ENCODE assay signal across 1 cellular context in the genomic region with DNA sequence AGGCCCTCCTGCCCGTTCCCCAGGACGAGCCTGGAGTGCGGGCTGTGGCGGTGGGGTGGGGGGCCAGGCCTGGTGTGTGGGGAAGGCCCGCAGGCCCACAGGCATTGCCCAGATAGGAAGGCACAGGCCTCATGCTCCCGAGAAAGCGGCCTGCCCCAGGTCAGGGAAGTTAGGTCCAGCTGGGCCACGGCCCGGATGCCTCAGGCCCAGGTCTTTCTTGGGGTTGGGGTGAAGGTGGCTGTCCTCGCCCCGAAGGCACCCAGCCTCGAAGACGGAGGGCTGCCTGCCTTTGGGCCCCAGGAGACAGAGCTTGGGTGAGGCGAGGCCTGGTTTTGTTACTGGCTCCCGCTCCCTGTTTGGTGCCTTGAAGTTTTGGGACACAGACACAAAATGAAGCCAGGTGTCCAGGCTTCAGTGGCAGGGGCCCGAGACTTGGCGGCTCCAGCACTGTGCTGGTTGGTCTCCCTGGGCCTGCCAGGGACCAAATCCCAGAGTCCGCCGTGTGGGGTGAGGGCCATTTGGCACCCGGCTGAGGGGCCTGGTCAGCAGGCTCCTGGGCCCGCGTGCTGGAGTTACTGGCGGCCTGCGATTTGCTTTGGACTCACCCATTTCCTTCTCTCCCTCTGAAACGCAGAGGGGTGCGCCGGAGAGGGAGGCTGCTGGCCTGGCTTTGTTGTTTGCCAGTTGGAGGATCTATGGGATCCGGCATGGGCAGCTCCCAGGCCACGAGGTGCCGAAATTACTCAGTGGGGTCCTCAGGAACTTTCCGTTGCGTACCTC.
A peak's percentile ranks its signal among the peaks of the same experiment; 100 is the strongest.
TF ChIP-seq lines count a peak whose summit lies in the region.

No MANE protein-coding gene starts in this region.

TF ChIP-seq in H1, 55 proteins besides CTCF, POLR2A, EP300 and RAD21:
- TF ChIP-seq SIN3A (conservative IDR thresholded peaks at IDR 0.05 in 1 of 2, IDR thresholded peaks at IDR 0.05 in 1 of 2; ENCODE audit: low read depth in 1 of 2, low read length in 2 of 2) = 0 out of 4 replicates have a peak, but pooled peaks of 1 of the 2 experiments have one; percentile 17
- no peak for TF ChIP-seq NRF1 (IDR thresholded peaks at IDR 0.05; ENCODE audit: low read depth, low read length)
- TF ChIP-seq, protein P1, sequence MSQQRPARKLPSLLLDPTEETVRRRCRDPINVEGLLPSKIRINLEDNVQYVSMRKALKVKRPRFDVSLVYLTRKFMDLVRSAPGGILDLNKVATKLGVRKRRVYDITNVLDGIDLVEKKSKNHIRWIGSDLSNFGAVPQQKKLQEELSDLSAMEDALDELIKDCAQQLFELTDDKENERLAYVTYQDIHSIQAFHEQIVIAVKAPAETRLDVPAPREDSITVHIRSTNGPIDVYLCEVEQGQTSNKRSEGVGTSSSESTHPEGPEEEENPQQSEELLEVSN (IDR thresholded peaks at IDR 0.05) = peak; percentile 13; the same call in 1 of the 2 replicates
- TF ChIP-seq BACH1 (IDR thresholded peaks at IDR 0.05; ENCODE audit: low read length) = no peak
- no peak for TF ChIP-seq CBX8 (IDR thresholded peaks at IDR 0.05; ENCODE audit: borderline replicate concordance, low read depth, low read length)
- no peak for TF ChIP-seq SIRT6 (IDR thresholded peaks at IDR 0.05; ENCODE audit: low read length)
- TF ChIP-seq CHD2 (IDR thresholded peaks at IDR 0.05; ENCODE audit: low read length) = no peak
- TF ChIP-seq, protein P2, sequence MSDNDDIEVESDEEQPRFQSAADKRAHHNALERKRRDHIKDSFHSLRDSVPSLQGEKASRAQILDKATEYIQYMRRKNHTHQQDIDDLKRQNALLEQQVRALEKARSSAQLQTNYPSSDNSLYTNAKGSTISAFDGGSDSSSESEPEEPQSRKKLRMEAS (IDR thresholded peaks at IDR 0.05) = peak; percentile 49; the same call in 1 of the 2 replicates
- TF ChIP-seq GABPA (IDR thresholded peaks at IDR 0.05; ENCODE audit: borderline replicate concordance, insufficient read depth, low read length) = peak; percentile 79; the same call in 1 of the 2 replicates
- no peak for TF ChIP-seq SAP30 (IDR thresholded peaks at IDR 0.05; ENCODE audit: insufficient read depth, insufficient replicate concordance, low read length)
TF ChIP-seq in H1: peak in this region for 4.
